ENCODE assay signal across 8 cellular contexts in genomic region chr16:2008009-2008526, GRCh38. TPM values are rescaled to one million over a fixed set of nuclear protein-coding genes. Genes with fewer than 3 reads are reported as not detected.
A peak's percentile ranks its signal among the peaks of the same experiment; 100 is the strongest.
DNase-seq lines count a peak whose midpoint lies in the region; ATAC-seq and TF ChIP-seq lines count a peak whose summit lies in the region.

No MANE protein-coding gene starts in this region.

- ATAC-seq in HG03175 (IDR thresholded peaks at IDR 0.05; ENCODE audit: unreplicated experiment), result no peak
- no peak for ATAC-seq in GM21786 (IDR thresholded peaks at IDR 0.05; ENCODE audit: unreplicated experiment)

- no peaks in the 10 kb centered on the region for H3K9me3 Mint-ChIP-seq in activated CD4-positive, alpha-beta T cell treated with anti-CD3 and anti-CD28 coated beads, Interleukin-2, amount 10 ng/mL, durations not matched to agents 24 days and 14 days

- peaks cover 39% of the 10 kb centered on the region for H3K4me1 ChIP-seq in SJSA1 (replicated peaks)
- peaks cover 16 to 47% of the 10 kb centered on the region in 2 donors for H3K4me1 ChIP-seq in esophagus (ENCODE audit: control insufficient read depth in 2 of 2, insufficient read depth in 2 of 2, low read length in 1 of 2)
- H3K4me1 ChIP-seq in prostate gland (replicated peaks), result peaks cover 29% of the 10 kb centered on the region

- TF ChIP-seq POLR2A in prostate gland (IDR thresholded peaks at IDR 0.05), result peak; percentile 27

- H3K4me1 Mint-ChIP-seq in activated CD4-positive, alpha-beta T cell treated with anti-CD3 and anti-CD28 coated beads, Interleukin-2, amount 10 ng/mL, durations not matched to agents 24 days and 14 days, result peaks cover 33% of the 10 kb centered on the region

- no peaks in the 10 kb centered on the region for H3K27me3 Mint-ChIP-seq in activated CD4-positive, alpha-beta T cell treated with anti-CD3 and anti-CD28 coated beads, Interleukin-2, amount 10 ng/mL, durations not matched to agents 24 days and 14 days

- intact Hi-C loops in activated CD4-positive, alpha-beta T cell treated with anti-CD3 and anti-CD28 coated beads, Interleukin-2, amount 10 ng/mL, durations not matched to agents 24 days and 14 days (cut with micrococcal nuclease), result loop anchor here (1.0 to 10.0 kb wide), 4 partner anchors 16 to 244 kb away; partner anchors contain the start of genes BRICD5, ECI1, PGP and TBL3
- intact Hi-C loops in prostate gland (cut with DNase I), result no loop called here

- H3K36me3 ChIP-seq in SJSA1 (peaks cover 55% of the 10 kb centered on the region), esophagus (ENCODE audit: control insufficient read depth in 2 of 2, insufficient read depth in 2 of 2, low read length in 1 of 2) (peaks cover 0 to 23% of the 10 kb centered on the region in 2 donors), prostate gland (no peaks in the 10 kb centered on the region)

- H3K27ac ChIP-seq in SJSA1 (no peak overlapping the region), esophagus (ENCODE audit: low read depth in 2 of 2, low read length in 1 of 2) (peak overlapping the region; percentile 88 to 90), prostate gland (peak overlapping the region in 1 of 2 donors; percentile 69)

- H3K9me3 ChIP-seq in SJSA1 (replicated peaks), result peaks cover 4% of the 10 kb centered on the region; the same call in 1 of the 2 replicates
- no peaks in the 10 kb centered on the region for H3K9me3 ChIP-seq in esophagus (ENCODE audit: control insufficient read depth in 2 of 2, insufficient read depth in 1 of 2, low read depth in 1 of 2, low read length in 1 of 2)
- H3K9me3 ChIP-seq in prostate gland, result no peaks in the 10 kb centered on the region

- peak overlapping the region; percentile 85 for H3K27ac Mint-ChIP-seq in activated CD4-positive, alpha-beta T cell treated with anti-CD3 and anti-CD28 coated beads, Interleukin-2, amount 10 ng/mL, durations not matched to agents 24 days and 14 days

- H3K4me3 Mint-ChIP-seq in activated CD4-positive, alpha-beta T cell treated with anti-CD3 and anti-CD28 coated beads, Interleukin-2, amount 10 ng/mL, durations not matched to agents 24 days and 14 days, result peak overlapping the region; percentile 87

- 18 to 21% methylated on average over 15 of the region's 15 CpGs for WGBS in esophagus, 2 donors
- WGBS in prostate gland, result 44% methylated on average over 15 of the region's 15 CpGs

- H3K36me3 Mint-ChIP-seq in activated CD4-positive, alpha-beta T cell treated with anti-CD3 and anti-CD28 coated beads, Interleukin-2, amount 10 ng/mL, durations not matched to agents 24 days and 14 days (ENCODE audit: low read depth), result peaks cover 26% of the 10 kb centered on the region

- H3K4me3 ChIP-seq in SJSA1 (peak overlapping the region; percentile 100), esophagus (ENCODE audit: low read depth in 1 of 2, low read length in 2 of 2) (peak overlapping the region; percentile 7 to 84), prostate gland (peak overlapping the region in 1 of 2 donors; percentile 96)

- TF ChIP-seq CTCF in prostate gland (IDR thresholded peaks at IDR 0.05), result no peak

- DNase-seq in activated CD4-positive, alpha-beta T cell treated with anti-CD3 and anti-CD28 coated beads, Interleukin-2, amount 10 ng/mL, durations not matched to agents 24 days and 14 days, result peak; percentile 76
- no peak for DNase-seq in activated CD4-positive, alpha-beta T cell treated with anti-CD3 and anti-CD28 coated beads for 1 hour
- DNase-seq in SJSA1 (ENCODE audit: low read depth in 1 of 2, low spot score in 2 of 2) (no peak), prostate gland (ENCODE audit: low spot score) (no peak), NCI-H2107 (lab: John Stamatoyannopoulos, UW) (no peak)

- H3K27me3 ChIP-seq in SJSA1 (replicated peaks), result no peaks in the 10 kb centered on the region
- H3K27me3 ChIP-seq in esophagus (ENCODE audit: control insufficient read depth in 1 of 2, insufficient read depth in 2 of 2, low read length in 2 of 2), result no peaks in the 10 kb centered on the region
- no peaks in the 10 kb centered on the region for H3K27me3 ChIP-seq in prostate gland (replicated peaks; ENCODE audit: insufficient read depth)

RNA-seq across cellular contexts. Expression of gene ZNF598, which starts 1.6 kb away (rescaled TPM):
- total RNA-seq in activated CD4-positive, alpha-beta T cell treated with anti-CD3 and anti-CD28 coated beads, Interleukin-2, amount 10 ng/mL, durations not matched to agents 24 days and 14 days, result 93.9 and 99.0 TPM in 2 replicates
- total RNA-seq in SJSA1 (2014; rRNA removed; shearing (Covaris generic)), result 13.5 and 20.4 TPM in 2 replicates
- 10 to 100 TPM; 27.9 to 36.4 TPM for polyA plus RNA-seq in esophagus
- total RNA-seq in prostate gland, result 10 to 100 TPM; 30.7 to 74.3 TPM

RNA-seq across cellular contexts. Expression of gene NPW, which starts 11.5 kb away (rescaled TPM):
- total RNA-seq in activated CD4-positive, alpha-beta T cell treated with anti-CD3 and anti-CD28 coated beads, Interleukin-2, amount 10 ng/mL, durations not matched to agents 24 days and 14 days, result 6.9 and 7.0 TPM in 2 replicates
- total RNA-seq in SJSA1 (2014; rRNA removed; shearing (Covaris generic)), result not detected in 2 replicates
- polyA plus RNA-seq in esophagus, result under 1 TPM; 0.22 to 0.53 TPM
- total RNA-seq in prostate gland, result 1 to 10 TPM; 1.8 to 3.6 TPM

RNA-seq across cellular contexts. Expression of gene SYNGR3, which starts 18.3 kb away (rescaled TPM):
- total RNA-seq in activated CD4-positive, alpha-beta T cell treated with anti-CD3 and anti-CD28 coated beads, Interleukin-2, amount 10 ng/mL, durations not matched to agents 24 days and 14 days, result 18.1 and 20.2 TPM in 2 replicates
- 1.8 and 7.3 TPM in 2 replicates for total RNA-seq in SJSA1 (2014; rRNA removed; shearing (Covaris generic))
- polyA plus RNA-seq in esophagus, result under 1 TPM; 0.06 to 0.36 TPM
- total RNA-seq in prostate gland, result 10 to 100 TPM in 1 of 2 donors, 1 to 10 TPM in 1; 4.0 to 16.1 TPM

RNA-seq across cellular contexts. Expression of gene NHERF2, which starts 18.6 kb away (rescaled TPM):
- 1.3 and 1.8 TPM in 2 replicates for total RNA-seq in activated CD4-positive, alpha-beta T cell treated with anti-CD3 and anti-CD28 coated beads, Interleukin-2, amount 10 ng/mL, durations not matched to agents 24 days and 14 days
- total RNA-seq in SJSA1 (2014; rRNA removed; shearing (Covaris generic)), result 50.2 and 57.3 TPM in 2 replicates
- polyA plus RNA-seq in esophagus, result 10 to 100 TPM; 26.3 to 36.1 TPM
- 100 to 1,000 TPM; 118 to 170 TPM for total RNA-seq in prostate gland

RNA-seq across cellular contexts. Expression of gene GFER, which starts 24.1 kb away (rescaled TPM):
- 41.6 and 42.8 TPM in 2 replicates for total RNA-seq in activated CD4-positive, alpha-beta T cell treated with anti-CD3 and anti-CD28 coated beads, Interleukin-2, amount 10 ng/mL, durations not matched to agents 24 days and 14 days
- 26.9 and 31.8 TPM in 2 replicates for total RNA-seq in SJSA1 (2014; rRNA removed; shearing (Covaris generic))
- 10 to 100 TPM; 13.1 to 23.1 TPM for polyA plus RNA-seq in esophagus
- 10 to 100 TPM; 21.1 to 26.6 TPM for total RNA-seq in prostate gland
